In genomic region chr11:121512468-121513465, GRCh38 we compare ENCODE assay signal across 21 cellular contexts.
DNase-seq lines count a peak whose midpoint lies in the region; TF ChIP-seq lines count a peak whose summit lies in the region.
"Had no signal": no experiment of that assay in that cellular context is flagged by ENCODE, and none has a peak within 500 bp of the region (broad histone marks: within the 10 kb centered on the region; RNA-seq: fewer than 3 reads in every experiment).

No MANE protein-coding gene starts in this region.

- no peaks in the 10 kb centered on the region for H4K20me1 ChIP-seq in BLaER1
- H4K20me1 ChIP-seq in hepatocyte (ENCODE audit: insufficient read depth, poor library complexity, severe bottlenecking), result no peaks in the 10 kb centered on the region
- no peaks in the 10 kb centered on the region for H4K20me1 ChIP-seq in MM.1S (ENCODE audit: insufficient read depth, low read length)

- H3K4me3 ChIP-seq in BLaER1 (no peak overlapping the region), hepatocyte (no peak overlapping the region), tibial nerve (no peak overlapping the region), MM.1S (ENCODE audit: low read length) (no peak overlapping the region)
- H3K4me3 ChIP-seq: GM12878, K562 had no signal

- no peak for TF ChIP-seq EP300 in tibial nerve (IDR thresholded peaks at IDR 0.05)

- peak overlapping the region; percentile 50 for H3K4me3 Mint-ChIP-seq in activated naive CD8-positive, alpha-beta T cell

- H3K36me3 ChIP-seq in BLaER1 (peaks cover 49% of the 10 kb centered on the region), hepatocyte (replicated peaks; ENCODE audit: insufficient read depth, low read depth) (no peaks in the 10 kb centered on the region), tibial nerve (no peaks in the 10 kb centered on the region), MM.1S (replicated peaks; ENCODE audit: insufficient read depth, low read length) (no peaks in the 10 kb centered on the region)

- no peaks in the 10 kb centered on the region for H3F3A ChIP-seq in MM.1S (ENCODE audit: insufficient read depth, low read length)

- H3K27me3 Mint-ChIP-seq in activated naive CD8-positive, alpha-beta T cell, result no peaks in the 10 kb centered on the region

- no peak for TF ChIP-seq POLR2A in tibial nerve (IDR thresholded peaks at IDR 0.05)

- H3K9ac ChIP-seq in BLaER1, result no peak overlapping the region
- no peak overlapping the region for H3K9ac ChIP-seq in MM.1S (ENCODE audit: low read length)

- no peaks in the 10 kb centered on the region for H3K27me3 ChIP-seq in BLaER1
- no peaks in the 10 kb centered on the region for H3K27me3 ChIP-seq in hepatocyte
- H3K27me3 ChIP-seq in tibial nerve, result no peaks in the 10 kb centered on the region
- H3K27me3 ChIP-seq in MM.1S (replicated peaks; ENCODE audit: insufficient read depth, low read length), result no peaks in the 10 kb centered on the region

- H3K36me3 Mint-ChIP-seq in activated naive CD8-positive, alpha-beta T cell, result peaks cover 30% of the 10 kb centered on the region

- H3K27ac Mint-ChIP-seq in activated naive CD8-positive, alpha-beta T cell, result peak overlapping the region; percentile 94

- peaks cover 75% of the 10 kb centered on the region for H3K4me1 Mint-ChIP-seq in activated naive CD8-positive, alpha-beta T cell (ENCODE audit: low read depth)

- H3K27ac ChIP-seq in BLaER1 (no peak overlapping the region), hepatocyte (no peak overlapping the region), tibial nerve (no peak overlapping the region), MM.1S (ENCODE audit: low read length) (no peak overlapping the region)

- peaks cover 6% of the 10 kb centered on the region for H3K9me3 ChIP-seq in BLaER1
- H3K9me3 ChIP-seq in hepatocyte (ENCODE audit: low read depth), result no peaks in the 10 kb centered on the region
- no peaks in the 10 kb centered on the region for H3K9me3 ChIP-seq in tibial nerve
- H3K9me3 ChIP-seq in MM.1S (replicated peaks; ENCODE audit: insufficient read depth, low read length), result no peaks in the 10 kb centered on the region

- 93% methylated on average over 9 of the region's 9 CpGs for WGBS in hepatocyte (ENCODE audit: low lambda C conversion rate, missing lambda C conversion rate)
- WGBS in tibial nerve, 2 donors, result 57 to 60% methylated on average over 9 of the region's 9 CpGs

- H3K9me2 ChIP-seq in hepatocyte (replicated peaks; ENCODE audit: insufficient read depth) (no peaks in the 10 kb centered on the region), MM.1S (replicated peaks; ENCODE audit: insufficient read depth, low read length) (no peaks in the 10 kb centered on the region)

- H3K9me3 Mint-ChIP-seq in activated naive CD8-positive, alpha-beta T cell (ENCODE audit: low read depth), result no peaks in the 10 kb centered on the region

- H3K4me2 ChIP-seq in BLaER1 (peak overlapping the region; percentile 70), hepatocyte (no peak overlapping the region), MM.1S (ENCODE audit: low read depth, low read length) (no peak overlapping the region)

- H3K4me1 ChIP-seq in BLaER1 (peaks cover 44% of the 10 kb centered on the region), hepatocyte (ENCODE audit: insufficient read depth) (no peaks in the 10 kb centered on the region), tibial nerve (no peaks in the 10 kb centered on the region), MM.1S (ENCODE audit: low read length) (no peaks in the 10 kb centered on the region)

- H3K79me2 ChIP-seq in hepatocyte (no peaks in the 10 kb centered on the region), MM.1S (ENCODE audit: low read length) (no peaks in the 10 kb centered on the region)

- no peak for TF ChIP-seq CTCF in GM20000 (IDR thresholded peaks at IDR 0.05; ENCODE audit: extremely low read depth, missing control alignments)
- TF ChIP-seq CTCF in hepatocyte (IDR thresholded peaks at IDR 0.05; ENCODE audit: poor library complexity), result no peak
- no peak for TF ChIP-seq CTCF in tibial nerve (IDR thresholded peaks at IDR 0.05)
- TF ChIP-seq CTCF in MM.1S (IDR thresholded peaks at IDR 0.05; ENCODE audit: low read length), result no peak

- H2AFZ ChIP-seq in hepatocyte (no peak overlapping the region), MM.1S (ENCODE audit: low read length) (no peak overlapping the region)

- DNase-seq in DMS79 treated with DMSO at 0.1 percent for 48 hours (lab: John Stamatoyannopoulos, UW) (peak; percentile 53), midbrain (lab: John Stamatoyannopoulos, UW) (peak; percentile 60), GM20000 (ENCODE audit: low spot score) (no peak), hepatocyte (ENCODE audit: low spot score) (no peak), tibial nerve (ENCODE audit: low spot score in 2 of 2) (no peak), MM.1S (no peak)
- DNase-seq: activated gamma-delta T cell treated with Interleukin-2 at 50 U/mL for 16 hours; COR-L47; cortex of kidney; foreskin fibroblast; GF-D8; left cardiac atrium; NCI-H1105; NCI-H2107; NCI-H524 treated with DMSO at 0.1 percent for 48 hours; stimulated activated naive CD4-positive, alpha-beta T cell treated with Interleukin-2 at 50 U/mL for 16 hours; SW 1271 had no signal

Comparison
In these comparisons a context has a peak if more than half of its experiments do, and no peak if none do; other contexts are left out.
1. DNase-seq: peak in DMS79 treated with DMSO at 0.1 percent for 48 hours (single experiment) and midbrain (single experiment); none in GM20000 (single experiment), hepatocyte (single experiment), tibial nerve (0 of 2) and MM.1S (single experiment).